Comparison of ENCODE assay signal across 29 cellular contexts in genomic region chr1:231676487-231676886, GRCh38.
"Had no signal": no experiment of that assay in that cellular context is flagged by ENCODE, and none has a peak within 500 bp of the region (broad histone marks: within the 10 kb centered on the region; RNA-seq: fewer than 3 reads in every experiment).

No MANE protein-coding gene starts in this region.

- H3K27me3 ChIP-seq: esophagus muscularis mucosa, heart right ventricle, neutrophil, pancreas, stomach, tibial artery, upper lobe of right lung had no signal

- H3K4me3 Mint-ChIP-seq: activated CD4-positive, alpha-beta memory T cell treated with anti-CD3 and anti-CD28 coated beads for 36 hours; activated CD4-positive, alpha-beta T cell treated with anti-CD3 and anti-CD28 coated beads, Interleukin-2, amount 10 ng/mL, durations not matched to agents 24 days and 14 days; activated T-cell treated with anti-CD3 and anti-CD28 coated beads, Interleukin-2, amount 50 U/mL, for 24 hours; activated T-helper 17 cell treated with anti-CD3 and anti-CD28 coated beads, Interleukin-2, amount 50 U/mL, for 72 hours; natural killer cell treated with Interleukin-12 subunit alpha and Interleukin-12 subunit beta and Interleukin-15 and Interleukin-18, amount 100 ng/mL, for 72 hours; stimulated activated naive B cell treated with anti-CD40 and anti-IgM and Interleukin-4, amounts not matched to agents 10 μg/mL and 1 μg/mL and 100 μg/mL, for 72 hours; T-helper 1 cell treated with Interleukin-12 subunit alpha and Interleukin-12 subunit beta and Interleukin-4 antibody, amounts not matched to agents 30 μg/mL and 1 μg/mL, for 36 hours had no signal

- H3K9me3 Mint-ChIP-seq: activated CD4-positive, alpha-beta memory T cell treated with anti-CD3 and anti-CD28 coated beads for 36 hours; activated CD4-positive, alpha-beta T cell treated with anti-CD3 and anti-CD28 coated beads, Interleukin-2, amount 10 ng/mL, durations not matched to agents 24 days and 14 days; activated T-cell treated with anti-CD3 and anti-CD28 coated beads, Interleukin-2, amount 50 U/mL, for 24 hours; activated T-helper 17 cell treated with anti-CD3 and anti-CD28 coated beads, Interleukin-2, amount 50 U/mL, for 72 hours; natural killer cell treated with Interleukin-12 subunit alpha and Interleukin-12 subunit beta and Interleukin-15 and Interleukin-18, amount 100 ng/mL, for 72 hours; stimulated activated naive B cell treated with anti-CD40 and anti-IgM and Interleukin-4, amounts not matched to agents 10 μg/mL and 1 μg/mL and 100 μg/mL, for 72 hours; T-helper 1 cell treated with Interleukin-12 subunit alpha and Interleukin-12 subunit beta and Interleukin-4 antibody, amounts not matched to agents 30 μg/mL and 1 μg/mL, for 36 hours had no signal

- H3K27me3 Mint-ChIP-seq: activated CD4-positive, alpha-beta memory T cell treated with anti-CD3 and anti-CD28 coated beads for 36 hours; activated CD4-positive, alpha-beta T cell treated with anti-CD3 and anti-CD28 coated beads, Interleukin-2, amount 10 ng/mL, durations not matched to agents 24 days and 14 days; activated T-cell treated with anti-CD3 and anti-CD28 coated beads, Interleukin-2, amount 50 U/mL, for 24 hours; activated T-helper 17 cell treated with anti-CD3 and anti-CD28 coated beads, Interleukin-2, amount 50 U/mL, for 72 hours had no signal

- ATAC-seq: activated CD4-positive, CD25-positive, alpha-beta regulatory T cell treated with anti-CD3 and anti-CD28 coated beads, Interleukin-2, amount 50 U/mL, for 24 hours; activated T-helper 17 cell treated with anti-CD3 and anti-CD28 coated beads, Interleukin-2, amount 50 U/mL, for 72 hours; lower lobe of right lung; natural killer cell treated with Interleukin-12 subunit alpha and Interleukin-12 subunit beta and Interleukin-15 and Interleukin-18, amount 100 ng/mL, for 72 hours; pancreas; stimulated activated naive B cell treated with anti-CD40 and anti-IgM and Interleukin-4, amounts not matched to agents 10 μg/mL and 1 μg/mL and 100 μg/mL, for 72 hours; upper lobe of right lung had no signal

- DNase-seq: activated CD4-positive, alpha-beta memory T cell treated with anti-CD3 and anti-CD28 coated beads for 36 hours; activated CD4-positive, alpha-beta T cell treated with anti-CD3 and anti-CD28 coated beads, Interleukin-2, amount 10 ng/mL, durations not matched to agents 24 days and 14 days; activated CD8-positive, alpha-beta memory T cell treated with anti-CD3 and anti-CD28 coated beads, Interleukin-2, amount 50 U/mL, for 4 hours; activated gamma-delta T cell treated with Interleukin-2 at 50 U/mL for 16 hours; activated naive CD4-positive, alpha-beta T cell treated with anti-CD3 and anti-CD28 coated beads, Interleukin-2, amount 50 U/mL, for 16 hours; activated T-cell treated with anti-CD3 and anti-CD28 coated beads, Interleukin-2, amount 50 U/mL, for 24 hours; anterior cingulate cortex; dermis blood vessel endothelial cell; effector CD4-positive, alpha-beta T cell; heart right ventricle; lower lobe of right lung; mesenchymal stem cell; pancreas; retina; stimulated activated CD4-positive, alpha-beta T cell treated with anti-CD3 and anti-CD28 coated beads, Interleukin-1b, Interleukin-23, amount 100 ng/mL, for 48 hours; stimulated activated naive B cell treated with anti-CD40 and anti-IgM and Interleukin-4, amounts not matched to agents 10 μg/mL and 1 μg/mL and 100 μg/mL, for 72 hours; stomach; T1000; tibial artery; upper lobe of right lung; WERI-Rb-1 had no signal

- H3K27ac Mint-ChIP-seq: activated CD4-positive, alpha-beta memory T cell treated with anti-CD3 and anti-CD28 coated beads for 36 hours; activated CD4-positive, alpha-beta T cell treated with anti-CD3 and anti-CD28 coated beads, Interleukin-2, amount 10 ng/mL, durations not matched to agents 24 days and 14 days; activated T-cell treated with anti-CD3 and anti-CD28 coated beads, Interleukin-2, amount 50 U/mL, for 24 hours; activated T-helper 17 cell treated with anti-CD3 and anti-CD28 coated beads, Interleukin-2, amount 50 U/mL, for 72 hours; natural killer cell treated with Interleukin-12 subunit alpha and Interleukin-12 subunit beta and Interleukin-15 and Interleukin-18, amount 100 ng/mL, for 72 hours; stimulated activated naive B cell treated with anti-CD40 and anti-IgM and Interleukin-4, amounts not matched to agents 10 μg/mL and 1 μg/mL and 100 μg/mL, for 72 hours; T-helper 1 cell treated with Interleukin-12 subunit alpha and Interleukin-12 subunit beta and Interleukin-4 antibody, amounts not matched to agents 30 μg/mL and 1 μg/mL, for 36 hours had no signal

- H3K9me3 ChIP-seq: esophagus muscularis mucosa, heart right ventricle, lower lobe of right lung, neutrophil, pancreas, prostate gland, stomach, upper lobe of right lung had no signal

- H3K27ac ChIP-seq: esophagus muscularis mucosa, lower lobe of right lung, neutrophil, pancreas, prostate gland, stomach, tibial artery, upper lobe of right lung, WERI-Rb-1 had no signal

- H3K36me3 Mint-ChIP-seq: natural killer cell treated with Interleukin-12 subunit alpha and Interleukin-12 subunit beta and Interleukin-15 and Interleukin-18, amount 100 ng/mL, for 72 hours had no signal

- H3K4me3 ChIP-seq: esophagus muscularis mucosa, heart right ventricle, lower lobe of right lung, pancreas, prostate gland, smooth muscle cell, stomach, tibial artery, upper lobe of right lung had no signal
